In the genomic region with DNA sequence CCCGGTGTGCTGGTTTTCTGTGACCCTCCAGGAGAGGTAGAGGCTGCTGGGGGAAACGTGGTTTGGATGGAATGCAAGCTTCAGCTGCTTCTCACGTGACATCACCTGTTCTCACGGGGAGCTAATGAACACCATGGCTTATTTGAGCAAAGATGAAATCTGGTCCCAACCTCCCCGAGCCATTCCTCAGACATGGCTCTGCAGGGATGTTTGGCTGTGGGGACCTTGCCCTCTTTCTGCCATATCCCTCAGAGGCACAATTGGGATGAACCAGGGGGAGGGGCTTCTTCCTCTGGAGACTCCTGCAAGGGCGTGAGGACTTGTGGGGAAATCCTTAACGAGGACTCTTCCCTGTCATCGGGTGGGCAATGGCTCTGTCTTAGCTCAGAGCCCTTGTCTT, we compare ENCODE assay signal across 33 cellular contexts.
"Had no signal": no experiment of that assay in that cellular context is flagged by ENCODE, and none has a peak within 500 bp of the region (broad histone marks: within the 10 kb centered on the region; RNA-seq: fewer than 3 reads in every experiment).

No MANE protein-coding gene starts in this region.

- H3K9me3 ChIP-seq: adrenal gland, body of pancreas, colonic mucosa, esophagus muscularis mucosa, gastrocnemius medialis had no signal

- H3K4me3 Mint-ChIP-seq: activated CD4-positive, alpha-beta memory T cell treated with anti-CD3 and anti-CD28 coated beads, Interleukin-2, amount 10 ng/mL, durations not matched to agents 7 days and 5 days; activated CD4-positive, alpha-beta T cell treated with anti-CD3 and anti-CD28 coated beads, Interleukin-2, amount 10 ng/mL, durations not matched to agents 7 days and 5 days; activated naive CD4-positive, alpha-beta T cell treated with anti-CD3 and anti-CD28 coated beads for 36 hours; activated naive CD4-positive, alpha-beta T cell treated with anti-CD3 and anti-CD28 coated beads, Interleukin-2, amount 50 U/mL, for 24 hours; activated naive CD8-positive, alpha-beta T cell treated with anti-CD3 and anti-CD28 coated beads for 36 hours; activated naive CD8-positive, alpha-beta T cell treated with anti-CD3 and anti-CD28 coated beads, Interleukin-2, amount 50 U/mL, for 24 hours; activated T-helper 1 cell treated with anti-CD3 and anti-CD28 coated beads, Interleukin-12 subunit alpha, Interleukin-12 subunit beta, Interleukin-2, Interleukin-4 antibody, amounts not matched to agents 30 ng/mL and 10 ng/mL and 1 ng/mL, durations not matched to agents 14 hours and 24 hours and 36 hours; T-helper 17 cell; WTC11 had no signal

- H3K4me1 Mint-ChIP-seq: activated CD4-positive, alpha-beta memory T cell treated with anti-CD3 and anti-CD28 coated beads, Interleukin-2, amount 10 ng/mL, durations not matched to agents 7 days and 5 days; activated CD4-positive, alpha-beta T cell treated with anti-CD3 and anti-CD28 coated beads, Interleukin-2, amount 10 ng/mL, durations not matched to agents 7 days and 5 days; activated naive CD4-positive, alpha-beta T cell treated with anti-CD3 and anti-CD28 coated beads, Interleukin-2, amount 50 U/mL, for 24 hours; activated naive CD8-positive, alpha-beta T cell treated with anti-CD3 and anti-CD28 coated beads for 36 hours; activated naive CD8-positive, alpha-beta T cell treated with anti-CD3 and anti-CD28 coated beads, Interleukin-2, amount 50 U/mL, for 24 hours; T-helper 17 cell; WTC11 had no signal

- H3K27ac ChIP-seq: adrenal gland, body of pancreas, cardiac muscle cell, colonic mucosa, esophagus muscularis mucosa, foreskin keratinocyte, gastrocnemius medialis, VCaP had no signal

- H3K36me3 Mint-ChIP-seq: activated naive CD4-positive, alpha-beta T cell treated with anti-CD3 and anti-CD28 coated beads, Interleukin-2, amount 50 U/mL, for 24 hours; activated naive CD8-positive, alpha-beta T cell treated with anti-CD3 and anti-CD28 coated beads for 36 hours had no signal

- H3K27ac Mint-ChIP-seq: activated CD4-positive, alpha-beta memory T cell treated with anti-CD3 and anti-CD28 coated beads, Interleukin-2, amount 10 ng/mL, durations not matched to agents 7 days and 5 days; activated CD4-positive, alpha-beta T cell treated with anti-CD3 and anti-CD28 coated beads, Interleukin-2, amount 10 ng/mL, durations not matched to agents 7 days and 5 days; activated naive CD4-positive, alpha-beta T cell treated with anti-CD3 and anti-CD28 coated beads for 36 hours; activated naive CD4-positive, alpha-beta T cell treated with anti-CD3 and anti-CD28 coated beads, Interleukin-2, amount 50 U/mL, for 24 hours; activated naive CD8-positive, alpha-beta T cell treated with anti-CD3 and anti-CD28 coated beads for 36 hours; activated naive CD8-positive, alpha-beta T cell treated with anti-CD3 and anti-CD28 coated beads, Interleukin-2, amount 50 U/mL, for 24 hours; activated T-helper 1 cell treated with anti-CD3 and anti-CD28 coated beads, Interleukin-12 subunit alpha, Interleukin-12 subunit beta, Interleukin-2, Interleukin-4 antibody, amounts not matched to agents 30 ng/mL and 10 ng/mL and 1 ng/mL, durations not matched to agents 14 hours and 24 hours and 36 hours; activated T-helper 2 cell treated with anti-CD3 and anti-CD28 coated beads, Interferon-gamma antibody, Interleukin-2, Interleukin-4, amounts not matched to agents 10 μg/mL and 5 μg/mL and 100 μg/mL, durations not matched to agents 14 hours and 24 hours and 36 hours; T-helper 17 cell; WTC11 had no signal

- H3K9me3 Mint-ChIP-seq: activated CD4-positive, alpha-beta T cell treated with anti-CD3 and anti-CD28 coated beads, Interleukin-2, amount 10 ng/mL, durations not matched to agents 7 days and 5 days; activated naive CD4-positive, alpha-beta T cell treated with anti-CD3 and anti-CD28 coated beads for 36 hours; activated naive CD4-positive, alpha-beta T cell treated with anti-CD3 and anti-CD28 coated beads, Interleukin-2, amount 50 U/mL, for 24 hours; activated naive CD8-positive, alpha-beta T cell treated with anti-CD3 and anti-CD28 coated beads for 36 hours; activated naive CD8-positive, alpha-beta T cell treated with anti-CD3 and anti-CD28 coated beads, Interleukin-2, amount 50 U/mL, for 24 hours; activated T-helper 1 cell treated with anti-CD3 and anti-CD28 coated beads, Interleukin-12 subunit alpha, Interleukin-12 subunit beta, Interleukin-2, Interleukin-4 antibody, amounts not matched to agents 30 ng/mL and 10 ng/mL and 1 ng/mL, durations not matched to agents 14 hours and 24 hours and 36 hours; activated T-helper 2 cell treated with anti-CD3 and anti-CD28 coated beads, Interferon-gamma antibody, Interleukin-2, Interleukin-4, amounts not matched to agents 10 μg/mL and 5 μg/mL and 100 μg/mL, durations not matched to agents 14 hours and 24 hours and 36 hours had no signal

- FAIRE-seq: TTC549 had no signal

- DNase-seq: activated CD4-positive, alpha-beta memory T cell treated with anti-CD3 and anti-CD28 coated beads, Interleukin-2, amount 10 ng/mL, durations not matched to agents 7 days and 5 days; activated CD4-positive, alpha-beta T cell treated with anti-CD3 and anti-CD28 coated beads for 1 hour; activated CD4-positive, alpha-beta T cell treated with anti-CD3 and anti-CD28 coated beads for 4 hours; activated CD4-positive, alpha-beta T cell treated with anti-CD3 and anti-CD28 coated beads, Interleukin-2, amount 10 ng/mL, durations not matched to agents 7 days and 5 days; activated CD4-positive, alpha-beta T cell treated with anti-CD3 and anti-CD28 coated beads, Interleukin-2, amount 50 U/mL, for 4 hours; activated effector memory CD4-positive, alpha-beta T cell treated with anti-CD3 and anti-CD28 coated beads, Interleukin-2, amount 50 U/mL, for 16 hours; activated naive CD4-positive, alpha-beta T cell treated with anti-CD3 and anti-CD28 coated beads for 36 hours; activated naive CD8-positive, alpha-beta T cell treated with anti-CD3 and anti-CD28 coated beads for 36 hours; activated naive CD8-positive, alpha-beta T cell treated with anti-CD3 and anti-CD28 coated beads, Interleukin-2, amount 50 U/mL, for 24 hours; activated T-cell treated with anti-CD3 and anti-CD28 coated beads, Interleukin-2, amount 50 U/mL, for 1 hour; activated T-cell treated with anti-CD3 and anti-CD28 coated beads, Interleukin-2, amount 50 U/mL, for 48 hours; adrenal gland; amygdala; aorta; body of pancreas; central memory CD4-positive, alpha-beta T cell; cerebellar nuclear complex; colonic mucosa; effector CD8-positive, alpha-beta T cell; erythroblast; foreskin keratinocyte; gastrocnemius medialis; glutamatergic neuron; T-helper 1 cell; T-helper 17 cell had no signal

- H3K36me3 ChIP-seq: adrenal gland, cardiac muscle cell, colonic mucosa, esophagus muscularis mucosa, gastrocnemius medialis had no signal

- H3K4me3 ChIP-seq: adrenal gland, body of pancreas, cardiac muscle cell, colonic mucosa, esophagus muscularis mucosa, gastrocnemius medialis had no signal

- H3K27me3 ChIP-seq: adrenal gland, body of pancreas, cardiac muscle cell, colonic mucosa, foreskin keratinocyte, gastrocnemius medialis had no signal

- H3K4me1 ChIP-seq: adrenal gland, body of pancreas, colonic mucosa, esophagus muscularis mucosa, foreskin keratinocyte, gastrocnemius medialis had no signal

- H3K27me3 Mint-ChIP-seq: activated CD4-positive, alpha-beta memory T cell treated with anti-CD3 and anti-CD28 coated beads, Interleukin-2, amount 10 ng/mL, durations not matched to agents 7 days and 5 days; activated CD4-positive, alpha-beta T cell treated with anti-CD3 and anti-CD28 coated beads, Interleukin-2, amount 10 ng/mL, durations not matched to agents 7 days and 5 days; activated naive CD4-positive, alpha-beta T cell treated with anti-CD3 and anti-CD28 coated beads, Interleukin-2, amount 50 U/mL, for 24 hours; activated naive CD8-positive, alpha-beta T cell treated with anti-CD3 and anti-CD28 coated beads for 36 hours; activated naive CD8-positive, alpha-beta T cell treated with anti-CD3 and anti-CD28 coated beads, Interleukin-2, amount 50 U/mL, for 24 hours; T-helper 17 cell had no signal
